In genomic region chr6:26473758-26474438, GRCh38 we compare ENCODE assay signal across 8 cellular contexts. TPM values are rescaled to one million over a fixed set of nuclear protein-coding genes. Genes with fewer than 3 reads are reported as not detected.
A peak's percentile ranks its signal among the peaks of the same experiment; 100 is the strongest.
DNase-seq lines count a peak whose midpoint lies in the region; ATAC-seq and TF ChIP-seq lines count a peak whose summit lies in the region.

No MANE protein-coding gene starts in this region.

- CTCF ChIA-PET in HEK293 (lab: Yijun Ruan, JAX): interaction anchor here (0.6 to 1.5 kb wide), 4 partner anchors 9 to 133 kb away, joined by 3 to 8 read pairs (median 6); no protein-coding TSS in a partner anchor

- POLR2A ChIA-PET in HEK293 (lab: Yijun Ruan, JAX): interaction anchor here (0.9 to 1.9 kb wide), 12 partner anchors 10 to 257 kb away, joined by 3 to 14 read pairs (median 4); partner anchors contain the start of genes BTN2A1 and HMGN4

- ATAC-seq in heart right ventricle: peak; percentile 95 to 98 (median 97)

- H3K27me3 ChIP-seq in adipocyte (replicated peaks; ENCODE audit: control insufficient read depth, insufficient read depth, low read length) (no peaks in the 10 kb centered on the region), heart right ventricle (no peaks in the 10 kb centered on the region), prostate gland (replicated peaks; ENCODE audit: insufficient read depth) (no peaks in the 10 kb centered on the region)

- H3K9ac ChIP-seq in adipocyte (ENCODE audit: low read length): peak overlapping the region; percentile 87

- TF ChIP-seq POLR2A in prostate gland (IDR thresholded peaks at IDR 0.05): peak; percentile 69

- WGBS in heart right ventricle, 2 donors: 2 to 5% methylated on average over 12 of the region's 12 CpGs
- 2% methylated on average over 12 of the region's 12 CpGs for WGBS in prostate gland
- 3% methylated on average over 12 of the region's 12 CpGs for WGBS in urinary bladder

- intact Hi-C loops in heart right ventricle (cut with DNase I) (loop anchor here in 2 of 10 donors (2.0 to 5.0 kb wide), 3 partner anchors 33 to 112 kb away; partner anchors contain the start of genes BTN3A1 (in 1 of the 2) and BTN3A3 (in 1 of the 2)), prostate gland (cut with DNase I) (loop anchor here (5.0 kb wide), 1 partner anchor 63 kb away; the partner anchor contains the start of gene HMGN4)

- H3K4me1 ChIP-seq in HEK293 (ENCODE audit: control insufficient read depth, insufficient read depth, low read length): peaks cover 8% of the 10 kb centered on the region
- H3K4me1 ChIP-seq in adipocyte (ENCODE audit: control insufficient read depth, insufficient read depth, low read length): peaks cover 17% of the 10 kb centered on the region
- peaks cover 0 to 53% (median 15%) of the 10 kb centered on the region in 9 donors for H3K4me1 ChIP-seq in heart right ventricle
- no peaks in the 10 kb centered on the region for H3K4me1 ChIP-seq in prostate gland (replicated peaks)
- no peaks in the 10 kb centered on the region for H3K4me1 ChIP-seq in urinary bladder (ENCODE audit: insufficient read depth)

- TF ChIP-seq CTCF in HEK293 (tag by site-specific recombination; IDR thresholded peaks at IDR 0.05) (no peak), heart right ventricle (IDR thresholded peaks at IDR 0.05) (no peak), prostate gland (IDR thresholded peaks at IDR 0.05) (no peak)

- peaks cover 0 to 3% of the 10 kb centered on the region in 2 experiments; a peak in 1 of 3 replicates for H3K36me3 ChIP-seq in HEK293 (ENCODE audit: control insufficient read depth in 2 of 2, insufficient read depth in 1 of 2, low read length in 2 of 2)
- H3K36me3 ChIP-seq in adipocyte (ENCODE audit: control insufficient read depth, insufficient read depth, low read length, severe bottlenecking): peaks cover 3% of the 10 kb centered on the region
- peaks cover 0 to 17% (median 0%) of the 10 kb centered on the region in 9 donors for H3K36me3 ChIP-seq in heart right ventricle
- no peaks in the 10 kb centered on the region for H3K36me3 ChIP-seq in prostate gland
- H3K36me3 ChIP-seq in urinary bladder (ENCODE audit: insufficient read depth): no peaks in the 10 kb centered on the region

- peak overlapping the region; percentile 45 for H3K4me3 ChIP-seq in HEK293 (ENCODE audit: low read depth, low read length)
- H3K4me3 ChIP-seq in adipocyte (ENCODE audit: low read length): peak overlapping the region; percentile 88
- peak overlapping the region; percentile 9 to 66 (median 54) for H3K4me3 ChIP-seq in heart right ventricle
- H3K4me3 ChIP-seq in prostate gland: peak overlapping the region; percentile 23 to 38
- peak overlapping the region; percentile 33 for H3K4me3 ChIP-seq in urinary bladder (ENCODE audit: low read depth, low read length)

- H3K9me3 ChIP-seq in HEK293 (ENCODE audit: control insufficient read depth, insufficient read depth, low read depth, low read length): no peaks in the 10 kb centered on the region
- no peaks in the 10 kb centered on the region for H3K9me3 ChIP-seq in adipocyte (ENCODE audit: control insufficient read depth, low read length)
- peaks cover 0 to 14% (median 0%) of the 10 kb centered on the region in 11 donors for H3K9me3 ChIP-seq in heart right ventricle
- no peaks in the 10 kb centered on the region for H3K9me3 ChIP-seq in prostate gland

- DNase-seq in GF-D8 (lab: John Stamatoyannopoulos, UW): peak; percentile 95
- peak; percentile 97 for DNase-seq in MV-4-11 (lab: John Stamatoyannopoulos, UW)
- DNase-seq in SW 1271 (lab: John Stamatoyannopoulos, UW): peak; percentile 85 to 98
- DNase-seq in adipocyte (ENCODE audit: low read depth): peak; percentile 96
- DNase-seq in heart right ventricle: peak; percentile 64 to 87
- peak; percentile 84 for DNase-seq in prostate gland (ENCODE audit: low spot score)

- H3K27ac ChIP-seq in HEK293 (ENCODE audit: extremely low read depth, low read depth, low read length): peak overlapping the region; percentile 76
- H3K27ac ChIP-seq in heart right ventricle: peak overlapping the region; percentile 77 to 95 (median 90)
- peak overlapping the region; percentile 83 to 90 for H3K27ac ChIP-seq in prostate gland
- H3K27ac ChIP-seq in urinary bladder (ENCODE audit: low read depth): peak overlapping the region; percentile 69

TF ChIP-seq in HEK293, 187 proteins besides CTCF, POLR2A, EP300 and RAD21 (continues in another document):
- 0 out of 2 replicates have a peak, but pooled peaks have one; percentile 21 for TF ChIP-seq ZSCAN30 (tag by site-specific recombination; IDR thresholded peaks at IDR 0.05)
- no peak for TF ChIP-seq ZNF658 (tag by site-specific recombination; IDR thresholded peaks at IDR 0.05)
- peak; percentile 49 for TF ChIP-seq SETDB1 (IDR thresholded peaks at IDR 0.05; ENCODE audit: insufficient read length, low read length)
- TF ChIP-seq ZNF560 (tag by site-specific recombination; IDR thresholded peaks at IDR 0.05; ENCODE audit: borderline replicate concordance): no peak
- no peak for TF ChIP-seq ZEB2 (tag by site-specific recombination; IDR thresholded peaks at IDR 0.05)
- no peak for TF ChIP-seq ZNF398 (tag by site-specific recombination; IDR thresholded peaks at IDR 0.05)
- 0 out of 2 replicates have a peak, but pooled peaks have one; percentile 16 for TF ChIP-seq PRDM10 (tag by site-specific recombination; IDR thresholded peaks at IDR 0.05)
- no peak for TF ChIP-seq ZNF133 (tag by site-specific recombination; IDR thresholded peaks at IDR 0.05)
- TF ChIP-seq KLF10 (tag by site-specific recombination; IDR thresholded peaks at IDR 0.05): peak; percentile 18; the same call in 1 of the 2 replicates
- 0 out of 2 replicates have a peak, but pooled peaks have one; percentile 68 for TF ChIP-seq ZNF350 (tag by site-specific recombination; IDR thresholded peaks at IDR 0.05)
- no peak for TF ChIP-seq PRDM6 (tag by site-specific recombination; IDR thresholded peaks at IDR 0.05)

RNA-seq across cellular contexts. Expression of gene BTN2A1, which starts 16.1 kb away (rescaled TPM):
- total RNA-seq in heart right ventricle: 10 to 100 TPM; 12.7 to 19.9 (median 15.5) TPM
- 10 to 100 TPM in 1 of 2 donors, 1 to 10 TPM in 1; 9.7 to 15.9 TPM for polyA plus RNA-seq in heart right ventricle
- 10 to 100 TPM; 11.5 to 24.1 TPM for total RNA-seq in prostate gland
- total RNA-seq in urinary bladder: 15.8 TPM
- 38.0 TPM for polyA plus RNA-seq in urinary bladder

RNA-seq across cellular contexts. Expression of gene BTN1A1, which starts 26.2 kb away (rescaled TPM):
- total RNA-seq in heart right ventricle: not detected
- not detected for polyA plus RNA-seq in heart right ventricle
- under 1 TPM in 1 of 2 donors, not detected in 1; 0.23 TPM for total RNA-seq in prostate gland
- 0.16 TPM for total RNA-seq in urinary bladder
- polyA plus RNA-seq in urinary bladder: not detected

RNA-seq across cellular contexts. Expression of gene BTN3A3, which starts 33.6 kb away (rescaled TPM):
- total RNA-seq in heart right ventricle (10 to 100 TPM in 3 of 10 donors, 1 to 10 TPM in 7; 4.4 to 28.2 (median 8.4) TPM), prostate gland (10 to 100 TPM; 12.2 to 12.4 TPM), urinary bladder (37.6 TPM)
- polyA plus RNA-seq in heart right ventricle (10 to 100 TPM in 1 of 2 donors, 1 to 10 TPM in 1; 8.2 to 10.6 TPM), urinary bladder (16.1 TPM)

Comparison
In these comparisons a context has a peak if more than half of its experiments do, and no peak if none do; other contexts are left out.
1. Peak in every context shown above with its lines: DNase-seq, ATAC-seq, H3K4me3 ChIP-seq and H3K27ac ChIP-seq.
2. H3K4me3 ChIP-seq: peak in every context shown above with its lines; median percentile 88 in adipocyte; 54 in heart right ventricle; 45 in HEK293; 33 in urinary bladder; 30 in prostate gland.